In genomic region chr11:96256604-96257003, GRCh38 we compare ENCODE assay signal across 11 cellular contexts.
DNase-seq lines count a peak whose midpoint lies in the region; ATAC-seq and TF ChIP-seq lines count a peak whose summit lies in the region.
"Had no signal": no experiment of that assay in that cellular context is flagged by ENCODE, and none has a peak within 500 bp of the region (broad histone marks: within the 10 kb centered on the region; RNA-seq: fewer than 3 reads in every experiment).

No MANE protein-coding gene starts in this region.

- peaks cover 77% of the 10 kb centered on the region for H3K4me1 Mint-ChIP-seq in activated CD8-positive, alpha-beta memory T cell treated with anti-CD3 and anti-CD28 coated beads, Interleukin-2, amount 10 ng/mL, durations not matched to agents 7 days and 5 days
- peaks cover 78% of the 10 kb centered on the region for H3K4me1 Mint-ChIP-seq in stimulated activated effector memory CD8-positive, alpha-beta T cell treated with anti-CD3 and anti-CD28 coated beads, Interleukin-12 subunit alpha, Interleukin-12 subunit beta, amount 100 ng/mL, for 72 hours

- no peaks in the 10 kb centered on the region for H3K79me2 ChIP-seq in OCI-LY7 (ENCODE audit: insufficient read depth, low read depth, low read length)

- peak; percentile 18 for ATAC-seq in activated CD8-positive, alpha-beta memory T cell treated with anti-CD3 and anti-CD28 coated beads, Interleukin-2, amount 10 ng/mL, durations not matched to agents 7 days and 5 days
- ATAC-seq in stimulated activated effector memory CD8-positive, alpha-beta T cell treated with anti-CD3 and anti-CD28 coated beads, Interleukin-12 subunit alpha, Interleukin-12 subunit beta, amount 100 ng/mL, for 72 hours = peak; percentile 69
- ATAC-seq in GM18519 (IDR thresholded peaks at IDR 0.05; ENCODE audit: low FRiP score, unreplicated experiment) = no peak
- ATAC-seq: right cardiac atrium had no signal

- no peaks in the 10 kb centered on the region for H3K27me3 Mint-ChIP-seq in activated CD8-positive, alpha-beta memory T cell treated with anti-CD3 and anti-CD28 coated beads, Interleukin-2, amount 10 ng/mL, durations not matched to agents 7 days and 5 days

- no peaks in the 10 kb centered on the region for H3K36me3 ChIP-seq in OCI-LY7 (ENCODE audit: insufficient read depth, low read length)

- no peaks in the 10 kb centered on the region for H4K20me1 ChIP-seq in OCI-LY7 (ENCODE audit: insufficient read depth, low read length)

- H3K4me3 Mint-ChIP-seq in activated CD8-positive, alpha-beta memory T cell treated with anti-CD3 and anti-CD28 coated beads, Interleukin-2, amount 10 ng/mL, durations not matched to agents 7 days and 5 days = peak overlapping the region; percentile 68
- H3K4me3 Mint-ChIP-seq in stimulated activated effector memory CD8-positive, alpha-beta T cell treated with anti-CD3 and anti-CD28 coated beads, Interleukin-12 subunit alpha, Interleukin-12 subunit beta, amount 100 ng/mL, for 72 hours = peak overlapping the region; percentile 56

- peaks cover 20% of the 10 kb centered on the region for H3K36me3 Mint-ChIP-seq in activated CD8-positive, alpha-beta memory T cell treated with anti-CD3 and anti-CD28 coated beads, Interleukin-2, amount 10 ng/mL, durations not matched to agents 7 days and 5 days
- peaks cover 13% of the 10 kb centered on the region for H3K36me3 Mint-ChIP-seq in stimulated activated effector memory CD8-positive, alpha-beta T cell treated with anti-CD3 and anti-CD28 coated beads, Interleukin-12 subunit alpha, Interleukin-12 subunit beta, amount 100 ng/mL, for 72 hours

- no TSS peak for BruUV-seq in OCI-LY7 (replicated peaks; lab: Mats Ljungman, UMichigan)

- H3K4me1 ChIP-seq in OCI-LY7 (ENCODE audit: insufficient read depth, low read length, poor library complexity, severe bottlenecking) = peaks cover 72% of the 10 kb centered on the region

- H3K27ac ChIP-seq in OCI-LY7 (ENCODE audit: low read depth, low read length, poor library complexity, severe bottlenecking) = peak overlapping the region; percentile 81

- DNase-seq in activated CD8-positive, alpha-beta memory T cell treated with anti-CD3 and anti-CD28 coated beads, Interleukin-2, amount 10 ng/mL, durations not matched to agents 7 days and 5 days = no peak
- no peak for DNase-seq in activated CD8-positive, alpha-beta memory T cell treated with anti-CD3 and anti-CD28 coated beads, Interleukin-2, amount 50 U/mL, for 4 hours
- DNase-seq in OCI-LY7 (ENCODE audit: low spot score) = peak; percentile 28
- DNase-seq in choroid plexus epithelial cell (ENCODE audit: low read depth) = peak; percentile 60
- no peak for DNase-seq in stimulated activated effector memory CD8-positive, alpha-beta T cell treated with anti-CD3 and anti-CD28 coated beads, Interleukin-12 subunit alpha, Interleukin-12 subunit beta, amount 100 ng/mL, for 72 hours (ENCODE audit: low spot score in 2 of 2)
- DNase-seq in stimulated activated CD4-positive, alpha-beta T cell treated with anti-CD3 and anti-CD28 coated beads, Interleukin-4, amount 100 ng/mL, for 24 hours = no peak
- DNase-seq in stimulated activated CD4-positive, alpha-beta T cell treated with anti-CD3 and anti-CD28 coated beads, Interleukin-15, amount 100 ng/mL, for 24 hours = no peak
- DNase-seq: cerebellar nuclear complex, NCI-H2171, right cardiac atrium had no signal

- peak overlapping the region; percentile 80; the same call in 1 of the 2 replicates for H2AFZ ChIP-seq in OCI-LY7 (ENCODE audit: low read length)

- H3K9me3 Mint-ChIP-seq in activated CD8-positive, alpha-beta memory T cell treated with anti-CD3 and anti-CD28 coated beads, Interleukin-2, amount 10 ng/mL, durations not matched to agents 7 days and 5 days (ENCODE audit: low read depth) = no peaks in the 10 kb centered on the region
- no peaks in the 10 kb centered on the region for H3K9me3 Mint-ChIP-seq in stimulated activated effector memory CD8-positive, alpha-beta T cell treated with anti-CD3 and anti-CD28 coated beads, Interleukin-12 subunit alpha, Interleukin-12 subunit beta, amount 100 ng/mL, for 72 hours

- TF ChIP-seq CTCF in OCI-LY7 (conservative IDR thresholded peaks at IDR 0.05; ENCODE audit: low read length) (no peak), choroid plexus epithelial cell (conservative IDR thresholded peaks at IDR 0.05; ENCODE audit: low read depth, low read length) (no peak)

- H3K4me2 ChIP-seq in OCI-LY7 (ENCODE audit: low read length) = peak overlapping the region; percentile 57

- CTCF ChIA-PET in activated CD8-positive, alpha-beta memory T cell treated with anti-CD3 and anti-CD28 coated beads, Interleukin-2, amount 10 ng/mL, durations not matched to agents 7 days and 5 days (lab: Charles Lee) = interaction anchor here (0.8 to 5.4 kb wide), 6 partner anchors 9 to 148 kb away, joined by 3 to 61 read pairs (median 4); partner anchors contain the start of gene MAML2
- CTCF ChIA-PET in OCI-LY7 (lab: Charles Lee; ENCODE audit: unreplicated experiment) = interaction anchor here (0.7 kb wide), 1 partner anchor 42 kb away, joined by 3 read pairs; no protein-coding TSS in a partner anchor

- H3K27ac Mint-ChIP-seq in activated CD8-positive, alpha-beta memory T cell treated with anti-CD3 and anti-CD28 coated beads, Interleukin-2, amount 10 ng/mL, durations not matched to agents 7 days and 5 days = peak overlapping the region; percentile 96
- H3K27ac Mint-ChIP-seq in stimulated activated effector memory CD8-positive, alpha-beta T cell treated with anti-CD3 and anti-CD28 coated beads, Interleukin-12 subunit alpha, Interleukin-12 subunit beta, amount 100 ng/mL, for 72 hours = peak overlapping the region; percentile 24

- intact Hi-C loops in OCI-LY7 (cut with micrococcal nuclease; ENCODE audit: unreplicated experiment) = loop anchor here (5.0 kb wide), 1 partner anchor 131 kb away; the partner anchor contains the start of gene CCDC82

- no peaks in the 10 kb centered on the region for H3K9me2 ChIP-seq in OCI-LY7 (ENCODE audit: insufficient read depth, low read length)

- no peaks in the 10 kb centered on the region for H3K9me3 ChIP-seq in OCI-LY7 (ENCODE audit: low read length)

- H3K4me3 ChIP-seq in OCI-LY7 (ENCODE audit: low read depth, low read length, poor library complexity, severe bottlenecking) = peak overlapping the region; percentile 43
- no peak overlapping the region for H3K4me3 ChIP-seq in choroid plexus epithelial cell (ENCODE audit: low read depth, low read length)

- POLR2A ChIA-PET in OCI-LY7 (lab: Charles Lee) = interaction anchor here (0.9 to 2.1 kb wide), 7 partner anchors 10 to 133 kb away, joined by 3 to 14 read pairs (median 4); partner anchors contain the start of genes CCDC82 and JRKL

Comparison
In these comparisons a context has a peak if more than half of its experiments do, and no peak if none do; other contexts are left out.
1. DNase-seq: peak in OCI-LY7 (single experiment) and choroid plexus epithelial cell (single experiment); none in activated CD8-positive, alpha-beta memory T cell treated with anti-CD3 and anti-CD28 coated beads, Interleukin-2, amount 10 ng/mL, durations not matched to agents 7 days and 5 days (single experiment), activated CD8-positive, alpha-beta memory T cell treated with anti-CD3 and anti-CD28 coated beads, Interleukin-2, amount 50 U/mL, for 4 hours (single experiment), stimulated activated effector memory CD8-positive, alpha-beta T cell treated with anti-CD3 and anti-CD28 coated beads, Interleukin-12 subunit alpha, Interleukin-12 subunit beta, amount 100 ng/mL, for 72 hours (0 of 2), stimulated activated CD4-positive, alpha-beta T cell treated with anti-CD3 and anti-CD28 coated beads, Interleukin-4, amount 100 ng/mL, for 24 hours (single experiment) and stimulated activated CD4-positive, alpha-beta T cell treated with anti-CD3 and anti-CD28 coated beads, Interleukin-15, amount 100 ng/mL, for 24 hours (single experiment).